Comparison of ENCODE assay signal across 23 cellular contexts in the genomic region with DNA sequence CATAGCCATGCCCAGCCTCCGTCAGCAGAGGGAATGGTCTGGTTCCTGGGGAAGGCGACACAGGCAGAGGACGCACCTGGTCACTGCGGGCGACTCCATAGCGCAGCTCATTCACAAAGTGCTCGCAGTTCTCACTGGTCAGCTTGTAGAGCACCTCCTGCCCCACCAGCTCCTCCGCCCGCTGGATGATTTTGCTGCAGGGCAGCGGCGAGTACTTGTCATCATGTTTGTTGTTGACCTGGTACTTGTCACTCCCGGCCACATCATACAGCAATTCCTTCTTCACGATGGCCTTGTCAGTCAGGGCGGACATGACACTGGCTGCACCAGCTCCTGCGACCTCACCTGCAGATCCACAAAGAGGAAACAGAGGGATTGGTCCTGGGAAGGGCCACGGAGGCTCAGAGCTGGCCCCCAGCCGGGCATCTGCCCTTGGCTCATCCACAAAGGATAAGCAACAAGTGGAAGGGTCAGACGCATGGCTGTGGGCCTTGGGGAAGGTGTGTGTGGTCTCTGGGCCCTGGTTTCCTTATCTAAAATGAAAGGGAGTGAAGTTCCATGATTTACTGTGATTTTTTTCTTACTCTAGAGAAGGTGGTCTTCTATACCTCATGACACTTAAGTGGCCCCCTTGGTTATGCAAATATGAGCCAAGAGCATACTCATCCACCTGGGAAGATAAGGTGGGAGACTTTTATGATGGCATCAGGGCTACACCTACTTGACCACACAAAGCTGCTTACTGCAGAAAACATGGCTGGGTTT. TPM values are rescaled to one million over a fixed set of nuclear protein-coding genes. Genes with fewer than 3 reads are reported as not detected.
DNase-seq lines count a peak whose midpoint lies in the region; ATAC-seq, FAIRE-seq and TF ChIP-seq lines count a peak whose summit lies in the region.
"Had no signal": no experiment of that assay in that cellular context is flagged by ENCODE, and none has a peak within 500 bp of the region (broad histone marks: within the 10 kb centered on the region; RNA-seq: fewer than 3 reads in every experiment).

No MANE protein-coding gene starts in this region.

- no peaks in the 10 kb centered on the region; the same call in 1 of the 2 replicates for H3K4me1 ChIP-seq in H9 (ENCODE audit: insufficient read depth, low read length)
- H3K4me1 ChIP-seq in K562 (replicated peaks in 1 of 2; ENCODE audit: control insufficient read depth in 2 of 2, insufficient read depth in 2 of 2, low read length in 2 of 2), result peaks cover 0 to 4% of the 10 kb centered on the region in 2 experiments; a peak in 1 of 5 replicates
- H3K4me1 ChIP-seq in subcutaneous abdominal adipose tissue (ENCODE audit: control insufficient read depth in 5 of 5, insufficient read depth in 5 of 5, low read length in 5 of 5), result peaks cover 0 to 14% (median 0%) of the 10 kb centered on the region in 5 donors

- H3K36me3 ChIP-seq in K562 (ENCODE audit: control insufficient read depth, insufficient read depth, low read length) (no peaks in the 10 kb centered on the region), subcutaneous abdominal adipose tissue (ENCODE audit: control insufficient read depth in 5 of 5, insufficient read depth in 5 of 5, low read length in 5 of 5) (peaks cover 9 to 92% (median 80%) of the 10 kb centered on the region in 5 donors)
- H3K36me3 ChIP-seq: MG63 had no signal

- intact Hi-C loops in K562 (cut with micrococcal nuclease), result loop anchor here (5.0 kb wide), 2 partner anchors 47 to 113 kb away; no protein-coding TSS in a partner anchor
- intact Hi-C loops in activated CD8-positive, alpha-beta T cell treated with anti-CD3 and anti-CD28 coated beads for 36 hours (cut with micrococcal nuclease), result no loop called here

- no peak overlapping the region for H3K4me3 Mint-ChIP-seq in H9
- H3K4me3 Mint-ChIP-seq in activated CD8-positive, alpha-beta T cell treated with anti-CD3 and anti-CD28 coated beads for 36 hours, result no peak overlapping the region
- H3K4me3 Mint-ChIP-seq: CD4-positive, alpha-beta memory T cell; HFFc6 had no signal

- TF ChIP-seq EP300 in K562 (IDR thresholded peaks at IDR 0.05; ENCODE audit: low read length), result no peak

- no peaks in the 10 kb centered on the region for H3K27me3 Mint-ChIP-seq in H9 (ENCODE audit: low read depth)
- H3K27me3 Mint-ChIP-seq in activated CD8-positive, alpha-beta T cell treated with anti-CD3 and anti-CD28 coated beads for 36 hours, result no peaks in the 10 kb centered on the region
- H3K27me3 Mint-ChIP-seq: CD4-positive, alpha-beta memory T cell had no signal

- no peak overlapping the region for H3K23ac ChIP-seq in H9 (ENCODE audit: insufficient read length, low read depth, low read length)

- no peak for TF ChIP-seq POLR2A in K562 (conservative IDR thresholded peaks at IDR 0.05)

- no peaks in the 10 kb centered on the region for H3K9me3 Mint-ChIP-seq in H9
- H3K9me3 Mint-ChIP-seq in activated CD8-positive, alpha-beta T cell treated with anti-CD3 and anti-CD28 coated beads for 36 hours, result no peaks in the 10 kb centered on the region
- H3K9me3 Mint-ChIP-seq: HFFc6 had no signal

- no peak overlapping the region for H3K4ac ChIP-seq in H9 (ENCODE audit: low read depth, low read length)

- POLR2A ChIA-PET in K562 (lab: Yijun Ruan, JAX), result interaction anchor here (0.6 kb wide), 1 partner anchor 151 kb away, joined by 3 read pairs; no protein-coding TSS in a partner anchor
- POLR2A ChIA-PET in activated CD8-positive, alpha-beta T cell treated with anti-CD3 and anti-CD28 coated beads for 36 hours (lab: Charles Lee), result no interaction called here

- H3K14ac ChIP-seq in H9 (ENCODE audit: insufficient read depth, low read length), result no peak overlapping the region

- DNase-seq in H9 (no peak), K562 (ENCODE audit: extremely low read depth in 1 of 4, low spot score in 3 of 4) (no peak), HuH-7.5 (ENCODE audit: low spot score) (no peak)
- no peak for DNase-seq in activated CD8-positive, alpha-beta T cell treated with anti-CD3 and anti-CD28 coated beads for 36 hours
- DNase-seq: CD4-positive, alpha-beta memory T cell; DMS79; HFFc6; Kasumi-1; MG63; NCI-H1048; NCI-H1436; NCI-H1930; NCI-H226; NCI-H524 treated with DMSO at 0.1 percent for 48 hours; SHP77 treated with DMSO at 0.1 percent for 48 hours had no signal

- in situ Hi-C loops in K562 (cut with MboI), result no loop called here

- H3K9me1 ChIP-seq in K562 (ENCODE audit: control insufficient read depth, insufficient read depth, low read length), result no peaks in the 10 kb centered on the region

- H3K79me1 ChIP-seq in H9 (ENCODE audit: insufficient read depth, low read depth, low read length, poor library complexity, severe bottlenecking), result no peaks in the 10 kb centered on the region

- no peak overlapping the region for H3K27ac ChIP-seq in H9 (ENCODE audit: insufficient read length, low read depth, low read length)
- H3K27ac ChIP-seq in K562 (ENCODE audit: extremely low read depth, low read depth, low read length), result no peak overlapping the region
- peak overlapping the region; percentile 54 for H3K27ac ChIP-seq in layer of hippocampus (ENCODE audit: low read depth, low read length)
- peak overlapping the region; percentile 6 for H3K27ac ChIP-seq in subcutaneous abdominal adipose tissue (ENCODE audit: low read depth, low read length)

- no peak overlapping the region for H3K9ac ChIP-seq in H9 (ENCODE audit: extremely low read depth, insufficient read length, low read length)
- H3K9ac ChIP-seq in K562 (ENCODE audit: insufficient read depth in 1 of 2, low read depth in 2 of 2, low read length in 2 of 2), result peak overlapping the region in 1 of 2 experiments; percentile 22; a peak in 1 of 4 replicates
- H3K9ac ChIP-seq in subcutaneous abdominal adipose tissue (ENCODE audit: low read length in 5 of 5), result no peak overlapping the region

- H3K79me2 ChIP-seq in H9 (ENCODE audit: insufficient read depth, low read length), result no peaks in the 10 kb centered on the region
- no peaks in the 10 kb centered on the region for H3K79me2 ChIP-seq in K562 (ENCODE audit: control insufficient read depth, insufficient read depth, low read length)

- TF ChIP-seq CTCF in H9 (conservative IDR thresholded peaks at IDR 0.05) (no peak), K562 (IDR thresholded peaks at IDR 0.05 in 2 of 3, conservative IDR thresholded peaks at IDR 0.05 in 1 of 3; ENCODE audit: insufficient read depth in 2 of 3, low read depth in 1 of 3, low read length in 3 of 3) (no peak)
- no peak for TF ChIP-seq CTCF in activated CD8-positive, alpha-beta T cell treated with anti-CD3 and anti-CD28 coated beads for 36 hours (IDR thresholded peaks at IDR 0.05)

- no peaks in the 10 kb centered on the region for H4K20me1 ChIP-seq in H9 (ENCODE audit: control insufficient read depth, insufficient read depth, insufficient read length)
- no peaks in the 10 kb centered on the region for H4K20me1 ChIP-seq in K562 (replicated peaks; ENCODE audit: control insufficient read depth, insufficient read depth, low read length)

- H4K91ac ChIP-seq in H9 (ENCODE audit: insufficient read length, low read depth, low read length), result no peak overlapping the region

- no peak for FAIRE-seq in K562 (lab: Jason Lieb, UNC)
- FAIRE-seq: A204.1, GM12892 had no signal

- H2BK5ac ChIP-seq in H9 (ENCODE audit: insufficient read length, low read length), result no peak overlapping the region

- peaks cover 3 to 18% of the 10 kb centered on the region in 2 experiments; a peak in 3 of 4 replicates for H3K4me1 Mint-ChIP-seq in H9
- no peaks in the 10 kb centered on the region for H3K4me1 Mint-ChIP-seq in activated CD8-positive, alpha-beta T cell treated with anti-CD3 and anti-CD28 coated beads for 36 hours (ENCODE audit: low read depth)

- WGBS in H9 (ENCODE audit: extremely low coverage, insufficient read length, low lambda C conversion rate), result no CpG with 5 or more reads among the region's 18 CpGs
- WGBS in K562 (ENCODE audit: insufficient coverage, low coverage, missing lambda C conversion rate), result 3% methylated on average over 17 of the region's 18 CpGs

- H4K8ac ChIP-seq in H9 (replicated peaks; ENCODE audit: insufficient read length, low read depth, low read length), result no peak overlapping the region

- H4K5ac ChIP-seq in H9 (ENCODE audit: insufficient read length, low read depth, low read length), result no peak overlapping the region

- H2BK120ac ChIP-seq in H9 (ENCODE audit: low read depth, low read length, poor library complexity, severe bottlenecking), result no peak overlapping the region

- H3K27me3 ChIP-seq in H9 (ENCODE audit: insufficient read depth, low read length) (no peaks in the 10 kb centered on the region), K562 (ENCODE audit: control insufficient read depth in 2 of 2, insufficient read depth in 2 of 2, low read length in 2 of 2) (peaks cover 11 to 37% of the 10 kb centered on the region in 2 experiments; a peak in 3 of 5 replicates), layer of hippocampus (ENCODE audit: control insufficient read depth, insufficient read depth, low read length) (no peaks in the 10 kb centered on the region), subcutaneous abdominal adipose tissue (ENCODE audit: control insufficient read depth in 5 of 5, insufficient read depth in 4 of 5, low read length in 5 of 5) (no peaks in the 10 kb centered on the region)
- H3K27me3 ChIP-seq: MG63 had no signal

- TF ChIP-seq RAD21 in K562 (CRISPR knock-in tag; conservative IDR thresholded peaks at IDR 0.05 in 1 of 2, IDR thresholded peaks at IDR 0.05 in 1 of 2), result no peak

- H3K27ac Mint-ChIP-seq in H9, result peak overlapping the region in 2 of 3 experiments; percentile 4 to 53; a peak in 2 of 7 replicates
- H3K27ac Mint-ChIP-seq in activated CD8-positive, alpha-beta T cell treated with anti-CD3 and anti-CD28 coated beads for 36 hours, result no peak overlapping the region
- H3K27ac Mint-ChIP-seq: HFFc6 had no signal

- no peak overlapping the region for H2BK20ac ChIP-seq in H9 (ENCODE audit: low read depth, low read length, poor library complexity, severe bottlenecking)

- H3K4me2 ChIP-seq in H9 (ENCODE audit: insufficient read depth, insufficient read length, low read length) (no peak overlapping the region), K562 (ENCODE audit: insufficient read depth, low read length) (no peak overlapping the region)

- no peak overlapping the region for H3K56ac ChIP-seq in H9 (ENCODE audit: insufficient read length, low read depth, low read length)

- H3K4me3 ChIP-seq in K562, result no peak overlapping the region
- no peak overlapping the region for H3K4me3 ChIP-seq in subcutaneous abdominal adipose tissue (ENCODE audit: low read depth in 1 of 5, low read length in 5 of 5)
- H3K4me3 ChIP-seq: MG63 had no signal

- H3K18ac ChIP-seq in H9 (ENCODE audit: insufficient read length, low read depth, low read length), result no peak overlapping the region

- ATAC-seq in K562 (no peak), HG03439 (IDR thresholded peaks at IDR 0.05; ENCODE audit: unreplicated experiment) (no peak)
- no peak for ATAC-seq in activated CD8-positive, alpha-beta T cell treated with anti-CD3 and anti-CD28 coated beads for 36 hours

- H2AFZ ChIP-seq in H9 (ENCODE audit: low read length), result no peak overlapping the region
- no peak overlapping the region for H2AFZ ChIP-seq in K562 (ENCODE audit: low read depth, low read length)

- CTCF ChIA-PET in K562 (lab: Yijun Ruan, JAX; ENCODE audit: low intra/inter-chr PET ratio), result no interaction called here
- CTCF ChIA-PET in activated CD8-positive, alpha-beta T cell treated with anti-CD3 and anti-CD28 coated beads for 36 hours (lab: Charles Lee), result interaction anchor here (1.1 kb wide), 1 partner anchor 111 kb away, joined by 3 read pairs; no protein-coding TSS in a partner anchor

- H3K23me2 ChIP-seq in H9 (ENCODE audit: insufficient read length, low read depth, low read length, poor library complexity, severe bottlenecking), result no peaks in the 10 kb centered on the region

- no peak overlapping the region for H2AK5ac ChIP-seq in H9 (ENCODE audit: insufficient read length, low read length)

- H2BK12ac ChIP-seq in H9 (ENCODE audit: insufficient read length, low read depth, low read length), result no peak overlapping the region

- no peak overlapping the region for H2BK15ac ChIP-seq in H9 (ENCODE audit: low read depth, low read length)

- H3K9me3 ChIP-seq in H9 (ENCODE audit: control insufficient read depth, low read depth, low read length), result no peaks in the 10 kb centered on the region
- H3K9me3 ChIP-seq in K562 (replicated peaks; ENCODE audit: control insufficient read depth, insufficient read depth, low read depth, low read length), result no peaks in the 10 kb centered on the region
- H3K9me3 ChIP-seq in subcutaneous abdominal adipose tissue (ENCODE audit: control insufficient read depth in 5 of 5, low read length in 5 of 5), result no peaks in the 10 kb centered on the region
- H3K9me3 ChIP-seq: MG63 had no signal

- peaks cover 10 to 98% (median 81%) of the 10 kb centered on the region in 3 experiments for H3K36me3 Mint-ChIP-seq in H9 (ENCODE audit: insufficient read depth in 1 of 3, low read depth in 3 of 3)
- peaks cover 2% of the 10 kb centered on the region for H3K36me3 Mint-ChIP-seq in activated CD8-positive, alpha-beta T cell treated with anti-CD3 and anti-CD28 coated beads for 36 hours (ENCODE audit: low read depth)

- no TSS peak for BruUV-seq in K562 (replicated peaks; lab: Mats Ljungman, UMichigan)

- H3T11ph ChIP-seq in H9 (ENCODE audit: low read length), result no peak overlapping the region

RNA-seq across cellular contexts. Expression of a gene that starts 24.0 kb away (rescaled TPM):
- total RNA-seq in H9 (2021) (188 and 198 TPM in 2 replicates), K562 (2014; rRNA removed) (1.2 and 1.7 TPM in 2 replicates), K562 (2014; rRNA removed; fragmentation: Illumina TruSeq; extraction: Trizol) (0.77 and 1.2 TPM in 2 replicates), K562 (2015; rRNA removed; fragmentation: Illumina TruSeq; extraction: Trizol) (0.60 and 1.4 TPM in 2 replicates), K562 (2021) (2.7 TPM in 2 replicates)
- total RNA-seq in K562 (2011; cell fraction: chromatin; rRNA removed; ENCODE audit: low replicate concordance), result 0.60 and 1.1 TPM in 2 replicates
- 0.33 and 1.1 TPM in 2 replicates for total RNA-seq in K562 (2011; cell fraction: nucleolus; rRNA removed)
- 0.88 and 0.92 TPM in 2 replicates for total RNA-seq in K562 (2011; cell fraction: nucleoplasm; rRNA removed)
- polyA plus RNA-seq in K562 (2011; rRNA removed) (1.3 and 2.0 TPM in 2 replicates), K562 (2014; fragmentation: Illumina TruSeq; extraction: Trizol) (0.80 and 1.6 TPM in 2 replicates), K562 (2014; fragmentation: Nextera tagmentation; extraction: Ambion mirVana) (1 to 10 TPM; 1.3 to 1.9 TPM), K562 (2014; rRNA removed) (0.96 and 1.4 TPM in 2 replicates)
- polyA plus RNA-seq in K562 (2011; cell fraction: cytosol; rRNA removed), result 1.6 and 3.9 TPM in 2 replicates
- polyA plus RNA-seq in K562 (2011; cell fraction: nucleus; rRNA removed), result 0.73 and 0.92 TPM in 2 replicates
- 3.4 and 5.8 TPM in 2 replicates for polyA plus RNA-seq in K562 (2012)
- polyA minus RNA-seq in K562 (2011; rRNA and poly(A)+ RNA removed), result 2.3 and 4.8 TPM in 2 replicates
- polyA minus RNA-seq in K562 (2011; cell fraction: cytosol; rRNA and poly(A)+ RNA removed), result 2.1 and 2.2 TPM in 2 replicates
- polyA minus RNA-seq in K562 (2011; cell fraction: nucleus; rRNA and poly(A)+ RNA removed), result 0.54 and 0.67 TPM in 2 replicates
- total RNA-seq in activated CD8-positive, alpha-beta T cell treated with anti-CD3 and anti-CD28 coated beads for 36 hours, result 1 to 10 TPM; 4.8 to 6.5 TPM

RNA-seq across cellular contexts. Expression of a gene that starts 27.0 kb away (rescaled TPM):
- total RNA-seq in H9 (2021) (0.31 and 0.52 TPM in 2 replicates), K562 (2014; rRNA removed) (not detected in 2 replicates), K562 (2014; rRNA removed; fragmentation: Illumina TruSeq; extraction: Trizol) (not detected in 2 replicates), K562 (2015; rRNA removed; fragmentation: Illumina TruSeq; extraction: Trizol) (not detected in 2 replicates), K562 (2021) (not detected in 2 replicates)
- not detected in 2 replicates for total RNA-seq in K562 (2011; cell fraction: chromatin; rRNA removed; ENCODE audit: low replicate concordance)
- total RNA-seq in K562 (2011; cell fraction: nucleolus; rRNA removed), result not detected in 2 replicates
- not detected in 2 replicates for total RNA-seq in K562 (2011; cell fraction: nucleoplasm; rRNA removed)
- polyA plus RNA-seq in K562 (2011; rRNA removed) (not detected in 2 replicates), K562 (2014; fragmentation: Illumina TruSeq; extraction: Trizol) (not detected in 2 replicates), K562 (2014; fragmentation: Nextera tagmentation; extraction: Ambion mirVana) (not detected), K562 (2014; rRNA removed) (not detected in 2 replicates)
- not detected in 2 replicates for polyA plus RNA-seq in K562 (2011; cell fraction: cytosol; rRNA removed)
- polyA plus RNA-seq in K562 (2011; cell fraction: nucleus; rRNA removed), result not detected in 2 replicates
- polyA plus RNA-seq in K562 (2012), result not detected in 2 replicates
- not detected in 2 replicates for polyA minus RNA-seq in K562 (2011; rRNA and poly(A)+ RNA removed)
- polyA minus RNA-seq in K562 (2011; cell fraction: cytosol; rRNA and poly(A)+ RNA removed), result not detected in 2 replicates
- polyA minus RNA-seq in K562 (2011; cell fraction: nucleus; rRNA and poly(A)+ RNA removed), result not detected in 2 replicates
- total RNA-seq in activated CD8-positive, alpha-beta T cell treated with anti-CD3 and anti-CD28 coated beads for 36 hours, result under 1 TPM in 1 of 2 experiments, not detected in 1; 0.38 TPM
- total RNA-seq: CD4-positive, alpha-beta memory T cell; H4; HFFc6; RPMI7951 had no signal
- polyA plus RNA-seq: BJ had no signal

RNA-seq across cellular contexts. Expression of a gene that starts 53.6 kb away (rescaled TPM):
- total RNA-seq in H9 (2021), result 3.1 and 3.5 TPM in 2 replicates
- total RNA-seq in K562 (2011; cell fraction: chromatin; rRNA removed; ENCODE audit: low replicate concordance), result not detected in 2 replicates
- 0.67 TPM in 1 of 2 replicates, not detected in the other for total RNA-seq in K562 (2011; cell fraction: nucleolus; rRNA removed)
- total RNA-seq in K562 (2011; cell fraction: nucleoplasm; rRNA removed), result 0.51 TPM in 1 of 2 replicates, not detected in the other
- total RNA-seq in K562 (2014; rRNA removed), result 0.37 TPM in 1 of 2 replicates, not detected in the other
- 0.99 and 1.0 TPM in 2 replicates for total RNA-seq in K562 (2014; rRNA removed; fragmentation: Illumina TruSeq; extraction: Trizol)
- total RNA-seq in K562 (2015; rRNA removed; fragmentation: Illumina TruSeq; extraction: Trizol), result 2.0 and 3.0 TPM in 2 replicates
- 0.80 and 1.2 TPM in 2 replicates for total RNA-seq in K562 (2021)
- polyA plus RNA-seq in K562 (2011; rRNA removed), result 0.43 and 0.54 TPM in 2 replicates
- 0.19 and 0.60 TPM in 2 replicates for polyA plus RNA-seq in K562 (2011; cell fraction: cytosol; rRNA removed)
- 0.20 and 0.47 TPM in 2 replicates for polyA plus RNA-seq in K562 (2011; cell fraction: nucleus; rRNA removed)
- 2.3 and 7.2 TPM in 2 replicates for polyA plus RNA-seq in K562 (2012)
- polyA plus RNA-seq in K562 (2014; fragmentation: Illumina TruSeq; extraction: Trizol), result 1.1 and 1.3 TPM in 2 replicates
- polyA plus RNA-seq in K562 (2014; fragmentation: Nextera tagmentation; extraction: Ambion mirVana), result 1 to 10 TPM; 1.2 to 2.1 TPM
- 0.57 and 1.7 TPM in 2 replicates for polyA plus RNA-seq in K562 (2014; rRNA removed)
- polyA minus RNA-seq in K562 (2011; rRNA and poly(A)+ RNA removed), result 0.84 TPM in 1 of 2 replicates, not detected in the other
- 1.2 TPM in 1 of 2 replicates, not detected in the other for polyA minus RNA-seq in K562 (2011; cell fraction: cytosol; rRNA and poly(A)+ RNA removed)
- polyA minus RNA-seq in K562 (2011; cell fraction: nucleus; rRNA and poly(A)+ RNA removed), result not detected in 2 replicates
- total RNA-seq in activated CD8-positive, alpha-beta T cell treated with anti-CD3 and anti-CD28 coated beads for 36 hours, result 10 to 100 TPM; 24.1 to 26.2 TPM

Comparison
In these comparisons a context has a peak if more than half of its experiments do, and no peak if none do; other contexts are left out.
1. H3K27ac ChIP-seq: peak in layer of hippocampus (single experiment) and subcutaneous abdominal adipose tissue (single experiment); none in H9 (single experiment) and K562 (single experiment).
2. RNA of a gene that starts 24.0 kb away (total RNA-seq): 188 to 198 TPM in H9; 4.8 to 6.5 TPM in activated CD8-positive, alpha-beta T cell treated with anti-CD3 and anti-CD28 coated beads for 36 hours and 0.33 to 2.7 TPM in K562; every median in the first group is over 10 times any median in the second.